ENCODE assay signal across 24 cellular contexts in the genomic region with DNA sequence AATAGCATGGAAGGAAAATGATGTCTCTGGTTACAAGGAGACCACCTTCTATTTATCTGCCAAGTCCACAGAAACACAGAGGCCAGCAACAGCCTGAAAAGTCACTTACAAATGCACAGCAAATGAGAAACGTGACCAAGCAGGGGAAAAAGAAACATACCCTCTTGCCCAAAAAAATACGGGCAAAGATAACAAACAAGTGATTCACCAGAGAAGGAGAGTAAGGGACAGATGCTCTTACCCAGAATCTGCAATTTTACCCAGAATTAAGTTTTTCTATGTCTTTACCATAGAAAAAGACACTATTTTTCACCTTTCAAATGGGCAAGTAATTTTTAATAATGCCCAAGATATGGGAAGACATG. TPM values are rescaled to one million over a fixed set of nuclear protein-coding genes. Genes with fewer than 3 reads are reported as not detected.
A peak's percentile ranks its signal among the peaks of the same experiment; 100 is the strongest.
DNase-seq lines count a peak whose midpoint lies in the region; ATAC-seq and TF ChIP-seq lines count a peak whose summit lies in the region.
"Had no signal": no experiment of that assay in that cellular context is flagged by ENCODE, and none has a peak within 500 bp of the region (broad histone marks: within the 10 kb centered on the region; RNA-seq: fewer than 3 reads in every experiment).

No MANE protein-coding gene starts in this region.

- H3K27ac Mint-ChIP-seq in GM23338 (0 out of 2 replicates have a peak overlapping the region, but pooled peaks have one; percentile 16), brain (peak overlapping the region in 3 of 5 experiments; percentile 9 to 46 (median 30))
- H3K27ac Mint-ChIP-seq: CD4-positive, CD25-positive, alpha-beta regulatory T cell had no signal

- H3K4me2 ChIP-seq in GM23338 (peak overlapping the region; percentile 72), osteoblast (ENCODE audit: insufficient read depth, low read length) (no peak overlapping the region)
- H3K4me2 ChIP-seq: BLaER1, PC-9 had no signal

- H2AFZ ChIP-seq in GM23338, result no peak overlapping the region
- no peak overlapping the region for H2AFZ ChIP-seq in osteoblast (ENCODE audit: low read length)
- H2AFZ ChIP-seq: PC-9 had no signal

- peaks cover 100% of the 10 kb centered on the region for H3K79me2 ChIP-seq in GM23338 (replicated peaks; ENCODE audit: insufficient read depth)
- peaks cover 83% of the 10 kb centered on the region for H3K79me2 ChIP-seq in osteoblast (ENCODE audit: insufficient read depth, low read length)

- H4K20me1 ChIP-seq in GM23338 (replicated peaks; ENCODE audit: insufficient read depth) (peaks cover 75% of the 10 kb centered on the region), osteoblast (ENCODE audit: insufficient read depth, low read length) (peaks cover 61% of the 10 kb centered on the region)

- H3K36me3 ChIP-seq in GM23338 (ENCODE audit: insufficient read depth), result no peaks in the 10 kb centered on the region; the same call in 1 of the 2 replicates
- peaks cover 4% of the 10 kb centered on the region for H3K36me3 ChIP-seq in osteoblast (ENCODE audit: insufficient read depth, low read length)

- no peak for TF ChIP-seq CTCF in GM23338 (conservative IDR thresholded peaks at IDR 0.05; ENCODE audit: low read depth in 2 of 2)
- no peak for TF ChIP-seq CTCF in brain (conservative IDR thresholded peaks at IDR 0.05)
- no peak for TF ChIP-seq CTCF in osteoblast (IDR thresholded peaks at IDR 0.05; ENCODE audit: extremely low read depth, low read depth, low read length)

- DNase-seq in GM23338 (ENCODE audit: low spot score) (no peak), LHCN-M2 (ENCODE audit: low read depth) (peak; percentile 55), osteoblast (ENCODE audit: insufficient read length, low spot score, missing footprints) (peak; percentile 62), NCI-H2227 treated with DMSO at 0.1 percent for 48 hours (lab: John Stamatoyannopoulos, UW) (no peak), NCI-H510A (lab: John Stamatoyannopoulos, UW) (no peak)
- DNase-seq: CD4-positive, CD25-positive, alpha-beta regulatory T cell; DMS153; DND-41; H7; NCI-H1105; NCI-H1436 treated with DMSO at 0.1 percent for 48 hours; NCI-H187 treated with DMSO at 0.1 percent for 48 hours; NCI-H2107; NCI-H446 treated with DMSO at 0.1 percent for 48 hours; NCI-H526 treated with DMSO at 0.1 percent for 48 hours; PC-9; Right ventricle myocardium superior; RPMI8226 had no signal

- H3K4me3 Mint-ChIP-seq in GM23338 (no peak overlapping the region), brain (no peak overlapping the region)

- no peaks in the 10 kb centered on the region for H3F3A ChIP-seq in GM23338 (replicated peaks; ENCODE audit: low read depth)

- no peaks in the 10 kb centered on the region for H3K27me3 ChIP-seq in GM23338 (ENCODE audit: insufficient read depth)
- no peaks in the 10 kb centered on the region for H3K27me3 ChIP-seq in osteoblast (ENCODE audit: insufficient read depth, low read length)
- H3K27me3 ChIP-seq: BLaER1, SJSA1 had no signal

- H3K36me3 Mint-ChIP-seq in GM23338 (ENCODE audit: low read depth) (peaks cover 15% of the 10 kb centered on the region; the same call in 2 of the 3 replicates), brain (peaks cover 32% of the 10 kb centered on the region)

- no peaks in the 10 kb centered on the region for H3K9me3 ChIP-seq in osteoblast (ENCODE audit: low read depth, low read length)
- H3K9me3 ChIP-seq: BLaER1, SJSA1 had no signal

- H3K27ac ChIP-seq in GM23338 (ENCODE audit: low read depth) (peak overlapping the region; percentile 14; the same call in 1 of the 2 replicates), osteoblast (ENCODE audit: low read depth, low read length) (peak overlapping the region; percentile 51)
- H3K27ac ChIP-seq: BLaER1, HL-60, PC-9, SJSA1 had no signal

- H3K4me1 ChIP-seq in GM23338 (ENCODE audit: insufficient read depth) (peaks cover 32% of the 10 kb centered on the region), osteoblast (ENCODE audit: insufficient read depth, low read length) (peaks cover 13% of the 10 kb centered on the region)

- H3K27me3 Mint-ChIP-seq in GM23338 (ENCODE audit: insufficient read depth, low read depth, poor library complexity) (peaks cover 11% of the 10 kb centered on the region), brain (no peaks in the 10 kb centered on the region)
- H3K27me3 Mint-ChIP-seq: CD4-positive, CD25-positive, alpha-beta regulatory T cell had no signal

- H3K4me3 ChIP-seq in GM23338, result no peak overlapping the region
- H3K4me3 ChIP-seq in osteoblast (ENCODE audit: insufficient read depth, low read length), result no peak overlapping the region
- H3K4me3 ChIP-seq: BLaER1, PC-9, SJSA1 had no signal

- H3K4me1 Mint-ChIP-seq in GM23338 (peaks cover 42% of the 10 kb centered on the region), brain (peaks cover 62% of the 10 kb centered on the region)

- ATAC-seq in GM23338 (no peak), HG03175 (IDR thresholded peaks at IDR 0.05; ENCODE audit: unreplicated experiment) (no peak), HG03378 (IDR thresholded peaks at IDR 0.05; ENCODE audit: unreplicated experiment) (no peak)

- H3K9me3 Mint-ChIP-seq in GM23338 (no peaks in the 10 kb centered on the region), brain (no peaks in the 10 kb centered on the region)
- H3K9me3 Mint-ChIP-seq: CD4-positive, CD25-positive, alpha-beta regulatory T cell had no signal

- H3K9me2 ChIP-seq in GM23338 (ENCODE audit: insufficient read depth), result no peaks in the 10 kb centered on the region

TF ChIP-seq in GM23338, 12 proteins besides CTCF, POLR2A, EP300 and RAD21:
- no peak for TF ChIP-seq ZNF114 (CRISPR knock-in tag; IDR thresholded peaks at IDR 0.05)

RNA-seq across cellular contexts. Expression of a gene that starts 28.1 kb away (rescaled TPM):
- 57.6 and 75.4 TPM in 2 replicates for total RNA-seq in GM23338 (2014; rRNA removed; shearing (Covaris generic))
- polyA plus RNA-seq in GM23338 (2016; fragmentation: Nextera tagmentation; extraction: Ambion mirVana), result 6.9 and 8.2 TPM in 2 replicates
- 30.1 and 32.0 TPM in 2 replicates for total RNA-seq in LHCN-M2 (2014; rRNA removed)
- 11.1 TPM for polyA plus RNA-seq in LHCN-M2 (2012)
- 44.7 TPM for polyA plus RNA-seq in brain (ENCODE audit: insufficient read depth, low read depth, low replicate concordance)
- total RNA-seq in osteoblast, result 22.1 and 26.1 TPM in 2 replicates

Comparison
In these comparisons a context has a peak if more than half of its experiments do, and no peak if none do; other contexts are left out.
1. DNase-seq: peak in LHCN-M2 (single experiment) and osteoblast (single experiment); none in GM23338 (single experiment), NCI-H2227 treated with DMSO at 0.1 percent for 48 hours (single experiment) and NCI-H510A (single experiment).